ENCODE assay signal across 8 cellular contexts in the genomic region with DNA sequence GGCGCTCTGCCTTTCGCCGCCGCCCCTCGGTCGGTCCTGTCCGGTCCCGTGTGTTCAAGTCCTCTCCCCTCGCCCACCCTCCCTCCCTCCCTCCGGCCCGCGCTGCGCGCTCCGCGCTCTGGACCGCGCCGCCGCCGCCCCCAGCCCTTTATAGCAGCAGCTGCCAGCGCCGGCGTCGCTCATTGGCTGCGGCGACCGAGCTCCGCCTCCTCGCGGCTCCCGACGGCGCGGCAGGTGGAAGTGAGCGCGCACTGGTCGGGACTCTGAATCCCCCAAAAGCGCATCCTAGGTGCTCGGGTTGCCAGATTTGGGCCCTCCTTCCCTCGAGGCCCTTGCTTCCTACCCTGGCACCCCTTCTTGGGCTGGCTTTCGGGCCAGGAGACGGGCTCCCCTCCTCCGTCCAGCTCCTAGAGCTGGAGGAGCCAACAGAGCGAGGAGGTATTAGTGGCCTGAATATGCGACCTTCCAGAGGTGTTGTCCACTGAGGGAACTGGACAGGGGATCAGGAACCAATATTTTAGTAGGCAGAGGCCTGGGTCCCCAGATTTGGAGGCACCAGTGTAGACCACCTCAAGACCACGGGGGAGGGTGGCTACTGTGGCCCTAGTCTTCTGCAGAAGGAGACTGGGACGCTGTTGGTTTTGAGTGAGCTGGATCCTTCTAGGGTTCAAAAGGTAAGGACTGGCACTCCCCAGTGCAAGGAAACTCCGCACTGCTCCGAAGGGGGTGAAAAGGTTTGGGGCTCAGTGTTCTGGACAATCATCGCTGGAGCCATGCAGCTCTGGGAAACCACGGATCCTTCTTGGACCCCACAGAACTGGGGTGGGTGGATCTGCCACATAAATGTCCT. TPM values are rescaled to one million over a fixed set of nuclear protein-coding genes. Genes with fewer than 3 reads are reported as not detected.
DNase-seq lines count a peak whose midpoint lies in the region; ATAC-seq and TF ChIP-seq lines count a peak whose summit lies in the region.

A gene (minus strand): TSS at position 120 of the 850 bp plus-strand sequence. CDS start 438 bp downstream, outside the sequence.

- H3K4me1 Mint-ChIP-seq in activated CD8-positive, alpha-beta T cell treated with anti-CD3 and anti-CD28 coated beads, Interleukin-2, amount 10 ng/mL, durations not matched to agents 7 days and 5 days (ENCODE audit: low read depth) = peaks cover 28% of the 10 kb centered on the region
- no peaks in the 10 kb centered on the region for H3K4me1 Mint-ChIP-seq in HFFc6 (ENCODE audit: low read depth)

- peaks cover 6% of the 10 kb centered on the region for H3K36me3 Mint-ChIP-seq in activated CD8-positive, alpha-beta T cell treated with anti-CD3 and anti-CD28 coated beads, Interleukin-2, amount 10 ng/mL, durations not matched to agents 7 days and 5 days (ENCODE audit: low read depth)
- H3K36me3 Mint-ChIP-seq in HFFc6 (ENCODE audit: low read depth) = no peaks in the 10 kb centered on the region

- H3K27ac ChIP-seq in HUES48 (ENCODE audit: low read depth, low read length) (no peak within 1 kb of the TSS), mesenchymal stem cell (ENCODE audit: low read length, poor library complexity, severe bottlenecking) (no peak within 1 kb of the TSS)

- H2BK120ac ChIP-seq in mesenchymal stem cell (ENCODE audit: low read depth, low read length) = no peak within 1 kb of the TSS

- DNase-seq in C1 segment of cervical spinal cord (lab: John Stamatoyannopoulos, UW) (peak in 13 of 14 donors; percentile 12 to 77 (median 57)), mesenchymal stem cell (peak; percentile 5), HFFc6 (no peak), CD1c-positive myeloid dendritic cell (ENCODE audit: extremely low spot score) (no peak)
- DNase-seq in activated CD8-positive, alpha-beta T cell treated with anti-CD3 and anti-CD28 coated beads, Interleukin-2, amount 10 ng/mL, durations not matched to agents 7 days and 5 days = no peak

- TF ChIP-seq CTCF in HFFc6 (IDR thresholded peaks at IDR 0.05) = no peak

- no peak within 1 kb of the TSS for H3K4ac ChIP-seq in mesenchymal stem cell (ENCODE audit: low read depth in 1 of 2, low read length in 2 of 2)

- H3K9me3 ChIP-seq in HUES48 (ENCODE audit: control insufficient read depth, insufficient read depth, low read length) (no peaks in the 10 kb centered on the region), mesenchymal stem cell (ENCODE audit: control insufficient read depth, low read length) (no peaks in the 10 kb centered on the region)

- no peak for ATAC-seq in activated CD8-positive, alpha-beta T cell treated with anti-CD3 and anti-CD28 coated beads, Interleukin-2, amount 10 ng/mL, durations not matched to agents 7 days and 5 days
- ATAC-seq in GM18870 (IDR thresholded peaks at IDR 0.05; ENCODE audit: unreplicated experiment) = no peak
- no peak for ATAC-seq in GM21423 (IDR thresholded peaks at IDR 0.05; ENCODE audit: unreplicated experiment)

- H3K27ac Mint-ChIP-seq in activated CD8-positive, alpha-beta T cell treated with anti-CD3 and anti-CD28 coated beads, Interleukin-2, amount 10 ng/mL, durations not matched to agents 7 days and 5 days = no peak within 1 kb of the TSS
- H3K27ac Mint-ChIP-seq in HFFc6 = no peak within 1 kb of the TSS

- no peak within 1 kb of the TSS for H2AFZ ChIP-seq in mesenchymal stem cell (ENCODE audit: low read depth, low read length)

- H3K27me3 Mint-ChIP-seq in activated CD8-positive, alpha-beta T cell treated with anti-CD3 and anti-CD28 coated beads, Interleukin-2, amount 10 ng/mL, durations not matched to agents 7 days and 5 days (ENCODE audit: low read depth) = peaks cover 34% of the 10 kb centered on the region
- peaks cover 12% of the 10 kb centered on the region for H3K27me3 Mint-ChIP-seq in HFFc6 (ENCODE audit: insufficient read depth)

- WGBS in mesenchymal stem cell = 23% methylated on average over 43 of the region's 52 CpGs

- no peak within 1 kb of the TSS for H2BK12ac ChIP-seq in mesenchymal stem cell (ENCODE audit: low read length in 2 of 2)

- H3K14ac ChIP-seq in mesenchymal stem cell (ENCODE audit: low read length in 2 of 2) = no peak within 1 kb of the TSS

- H2AK5ac ChIP-seq in mesenchymal stem cell (ENCODE audit: low read length, severe bottlenecking) = no peak within 1 kb of the TSS

- H3K4me1 ChIP-seq in HUES48 (ENCODE audit: control insufficient read depth, insufficient read depth, low read length) = peaks cover 4% of the 10 kb centered on the region; the same call in 1 of the 2 replicates
- H3K4me1 ChIP-seq in mesenchymal stem cell (ENCODE audit: control insufficient read depth, insufficient read depth, low read depth, low read length) = peaks cover 21% of the 10 kb centered on the region

- no peaks in the 10 kb centered on the region for H3K9me3 Mint-ChIP-seq in activated CD8-positive, alpha-beta T cell treated with anti-CD3 and anti-CD28 coated beads, Interleukin-2, amount 10 ng/mL, durations not matched to agents 7 days and 5 days (ENCODE audit: insufficient read depth)
- no peaks in the 10 kb centered on the region for H3K9me3 Mint-ChIP-seq in HFFc6

- no peaks in the 10 kb centered on the region for H3K79me1 ChIP-seq in mesenchymal stem cell (replicated peaks; ENCODE audit: low read length, poor library complexity, severe bottlenecking)

- no peaks in the 10 kb centered on the region for H3K36me3 ChIP-seq in HUES48 (ENCODE audit: control insufficient read depth, insufficient read depth, low read length)
- peaks cover 0 to 5% of the 10 kb centered on the region in 2 experiments for H3K36me3 ChIP-seq in mesenchymal stem cell (ENCODE audit: control insufficient read depth in 1 of 2, insufficient read depth in 2 of 2, low read depth in 1 of 2, low read length in 2 of 2)

- H3K27me3 ChIP-seq in HUES48 (ENCODE audit: control insufficient read depth, insufficient read depth, low read length) (peaks cover 28% of the 10 kb centered on the region), mesenchymal stem cell (ENCODE audit: control insufficient read depth in 1 of 2, insufficient read depth in 1 of 2, low read length in 2 of 2) (peaks cover 46 to 47% of the 10 kb centered on the region in 2 experiments)

- no peak within 1 kb of the TSS for H3K4me2 ChIP-seq in mesenchymal stem cell (ENCODE audit: low read length, poor library complexity, severe bottlenecking)

- H3K9ac ChIP-seq in HUES48 (ENCODE audit: low read depth, low read length) (no peak within 1 kb of the TSS), mesenchymal stem cell (ENCODE audit: low read length) (no peak within 1 kb of the TSS)

- H2BK5ac ChIP-seq in mesenchymal stem cell (ENCODE audit: low read depth, low read length, poor library complexity, severe bottlenecking) = no peak within 1 kb of the TSS

- no peak within 1 kb of the TSS for H4K91ac ChIP-seq in mesenchymal stem cell (ENCODE audit: low read length)

- H4K8ac ChIP-seq in mesenchymal stem cell (ENCODE audit: low read length) = no peak within 1 kb of the TSS

- peak within 1 kb of the TSS; percentile 70 for H3K4me3 Mint-ChIP-seq in activated CD8-positive, alpha-beta T cell treated with anti-CD3 and anti-CD28 coated beads, Interleukin-2, amount 10 ng/mL, durations not matched to agents 7 days and 5 days
- no peak within 1 kb of the TSS for H3K4me3 Mint-ChIP-seq in HFFc6

- peak within 1 kb of the TSS in 1 of 2 experiments; percentile 65 for H3K23ac ChIP-seq in mesenchymal stem cell (ENCODE audit: low read length in 2 of 2)

- POLR2A ChIA-PET in activated CD8-positive, alpha-beta T cell treated with anti-CD3 and anti-CD28 coated beads, Interleukin-2, amount 10 ng/mL, durations not matched to agents 7 days and 5 days (lab: Charles Lee) = interaction anchor here (1.6 kb wide), 1 partner anchor 106 kb away, joined by 4 read pairs; no protein-coding TSS in a partner anchor

- peak within 1 kb of the TSS; percentile 30; the same call in 1 of the 2 replicates for H3K4me3 ChIP-seq in HUES48 (ENCODE audit: low read depth, low read length)
- H3K4me3 ChIP-seq in mesenchymal stem cell (ENCODE audit: insufficient read depth in 1 of 2, low read depth in 1 of 2, low read length in 2 of 2) = peak within 1 kb of the TSS in 1 of 2 experiments; percentile 70

- H3K18ac ChIP-seq in mesenchymal stem cell (ENCODE audit: low read depth in 1 of 2, low read length in 2 of 2) = no peak within 1 kb of the TSS

- H2BK15ac ChIP-seq in mesenchymal stem cell (ENCODE audit: low read depth, poor library complexity, severe bottlenecking) = no peak within 1 kb of the TSS

- CTCF ChIA-PET in activated CD8-positive, alpha-beta T cell treated with anti-CD3 and anti-CD28 coated beads, Interleukin-2, amount 10 ng/mL, durations not matched to agents 7 days and 5 days (lab: Charles Lee) = interaction anchor here (1.2 to 2.4 kb wide), 4 partner anchors 46 to 106 kb away, joined by 3 to 35 read pairs (median 6); a partner anchor contains a TSS

RNA-seq across cellular contexts. Expression of the gene that starts here (rescaled TPM):
- under 1 TPM in 1 of 2 experiments, not detected in 1; 0.71 TPM for total RNA-seq in activated CD8-positive, alpha-beta T cell treated with anti-CD3 and anti-CD28 coated beads, Interleukin-2, amount 10 ng/mL, durations not matched to agents 7 days and 5 days
- 0.04 TPM for polyA plus RNA-seq in mesenchymal stem cell (2013, experiment 1 of 2)
- polyA plus RNA-seq in mesenchymal stem cell (2013, experiment 2 of 2) = not detected
- total RNA-seq in HFFc6 (2021; fragmentation: NEBNext Ultra II Directional; extraction: Animal tissue kit (Norgen Biotek cat#: 25700)) = not detected

Comparison
In these comparisons a context has a peak if more than half of its experiments do, and no peak if none do; other contexts are left out.
1. DNase-seq: peak in C1 segment of cervical spinal cord (13 of 14) and mesenchymal stem cell (single experiment); none in activated CD8-positive, alpha-beta T cell treated with anti-CD3 and anti-CD28 coated beads, Interleukin-2, amount 10 ng/mL, durations not matched to agents 7 days and 5 days (single experiment), HFFc6 (single experiment) and CD1c-positive myeloid dendritic cell (single experiment).